In the genomic region with DNA sequence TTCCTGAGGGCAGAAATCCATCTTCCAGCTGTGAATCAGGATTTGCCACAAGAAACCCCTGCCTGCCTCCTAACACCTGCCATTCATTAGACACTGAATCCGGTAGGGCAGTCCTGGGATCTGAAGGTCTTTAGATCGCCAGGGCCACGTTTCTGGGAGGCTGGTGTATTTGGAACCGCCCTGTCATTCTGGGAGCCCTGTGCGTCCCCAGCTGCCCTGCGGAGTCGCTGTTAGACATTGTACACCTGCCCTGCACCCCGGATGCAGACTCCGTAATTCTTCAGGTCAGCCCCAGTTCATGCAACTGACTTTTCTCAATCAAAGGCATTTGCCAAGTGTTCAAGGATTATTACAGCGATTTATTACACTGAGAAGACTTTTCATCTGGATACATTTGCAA, we compare ENCODE assay signal across 21 cellular contexts.
"Had no signal": no experiment of that assay in that cellular context is flagged by ENCODE, and none has a peak within 500 bp of the region (broad histone marks: within the 10 kb centered on the region; RNA-seq: fewer than 3 reads in every experiment).

No MANE protein-coding gene starts in this region.

- H3K27ac Mint-ChIP-seq: activated CD8-positive, alpha-beta T cell treated with anti-CD3 and anti-CD28 coated beads for 36 hours; activated naive CD4-positive, alpha-beta T cell treated with anti-CD3 and anti-CD28 coated beads, Interleukin-2, amount 10 ng/mL, durations not matched to agents 7 days and 5 days; activated naive CD8-positive, alpha-beta T cell treated with anti-CD3 and anti-CD28 coated beads for 36 hours; activated T-cell treated with anti-CD3 and anti-CD28 coated beads, Interleukin-2, amount 50 U/mL, for 72 hours; activated T-helper 2 cell treated with anti-CD3 and anti-CD28 coated beads, Interferon-gamma antibody, Interleukin-2, Interleukin-4, amounts not matched to agents 10 μg/mL and 5 μg/mL and 100 μg/mL, durations not matched to agents 14 hours and 24 hours and 36 hours; T-helper 17 cell had no signal

- DNase-seq: activated CD4-positive, alpha-beta T cell treated with anti-CD3 and anti-CD28 coated beads for 4 hours; activated CD8-positive, alpha-beta memory T cell treated with anti-CD3 and anti-CD28 coated beads, Interleukin-2, amount 50 U/mL, for 4 hours; activated CD8-positive, alpha-beta T cell treated with anti-CD3 and anti-CD28 coated beads for 36 hours; activated gamma-delta T cell treated with Interleukin-2 at 50 U/mL for 16 hours; activated naive CD4-positive, alpha-beta T cell treated with anti-CD3 and anti-CD28 coated beads, Interleukin-2, amount 10 ng/mL, durations not matched to agents 7 days and 5 days; activated naive CD8-positive, alpha-beta T cell treated with anti-CD3 and anti-CD28 coated beads for 36 hours; activated T-cell treated with anti-CD3 and anti-CD28 coated beads, Interleukin-2, amount 50 U/mL, for 72 hours; central memory CD4-positive, alpha-beta T cell; Karpas-422; MM.1S; NCI-H1105 treated with DMSO at 0.1 percent for 48 hours; NCI-H1436 treated with DMSO at 0.1 percent for 48 hours; NCI-H187; NCI-H2081; NCI-H510A treated with DMSO at 0.1 percent for 48 hours; SIG-M5; T-helper 17 cell; T-helper 9 cell had no signal

- H3K4me3 ChIP-seq: coronary artery, Peyer's patch had no signal

- H3K27me3 ChIP-seq: Peyer's patch had no signal

- H3K27ac ChIP-seq: coronary artery, Peyer's patch had no signal

- H3K27me3 Mint-ChIP-seq: activated CD8-positive, alpha-beta T cell treated with anti-CD3 and anti-CD28 coated beads for 36 hours; activated naive CD4-positive, alpha-beta T cell treated with anti-CD3 and anti-CD28 coated beads, Interleukin-2, amount 10 ng/mL, durations not matched to agents 7 days and 5 days; activated naive CD8-positive, alpha-beta T cell treated with anti-CD3 and anti-CD28 coated beads for 36 hours had no signal

- ATAC-seq: activated CD8-positive, alpha-beta T cell treated with anti-CD3 and anti-CD28 coated beads for 36 hours; activated T-cell treated with anti-CD3 and anti-CD28 coated beads, Interleukin-2, amount 50 U/mL, for 72 hours; T-helper 17 cell had no signal

- H3K4me1 ChIP-seq: Peyer's patch had no signal

- H3K36me3 ChIP-seq: Peyer's patch had no signal

- H3K4me1 Mint-ChIP-seq: activated naive CD4-positive, alpha-beta T cell treated with anti-CD3 and anti-CD28 coated beads, Interleukin-2, amount 10 ng/mL, durations not matched to agents 7 days and 5 days; activated naive CD8-positive, alpha-beta T cell treated with anti-CD3 and anti-CD28 coated beads for 36 hours; T-helper 17 cell had no signal

- H3K9me3 Mint-ChIP-seq: activated CD8-positive, alpha-beta T cell treated with anti-CD3 and anti-CD28 coated beads for 36 hours; activated naive CD4-positive, alpha-beta T cell treated with anti-CD3 and anti-CD28 coated beads, Interleukin-2, amount 10 ng/mL, durations not matched to agents 7 days and 5 days; activated naive CD8-positive, alpha-beta T cell treated with anti-CD3 and anti-CD28 coated beads for 36 hours; activated T-cell treated with anti-CD3 and anti-CD28 coated beads, Interleukin-2, amount 50 U/mL, for 72 hours; activated T-helper 2 cell treated with anti-CD3 and anti-CD28 coated beads, Interferon-gamma antibody, Interleukin-2, Interleukin-4, amounts not matched to agents 10 μg/mL and 5 μg/mL and 100 μg/mL, durations not matched to agents 14 hours and 24 hours and 36 hours had no signal

- H3K36me3 Mint-ChIP-seq: activated naive CD4-positive, alpha-beta T cell treated with anti-CD3 and anti-CD28 coated beads, Interleukin-2, amount 10 ng/mL, durations not matched to agents 7 days and 5 days; activated naive CD8-positive, alpha-beta T cell treated with anti-CD3 and anti-CD28 coated beads for 36 hours had no signal

- H3K9me3 ChIP-seq: Peyer's patch had no signal

- H3K4me3 Mint-ChIP-seq: activated CD8-positive, alpha-beta T cell treated with anti-CD3 and anti-CD28 coated beads for 36 hours; activated naive CD4-positive, alpha-beta T cell treated with anti-CD3 and anti-CD28 coated beads, Interleukin-2, amount 10 ng/mL, durations not matched to agents 7 days and 5 days; activated naive CD8-positive, alpha-beta T cell treated with anti-CD3 and anti-CD28 coated beads for 36 hours; activated T-cell treated with anti-CD3 and anti-CD28 coated beads, Interleukin-2, amount 50 U/mL, for 72 hours; T-helper 17 cell had no signal
